Comparison of ENCODE assay signal across 11 cellular contexts in the genomic region with DNA sequence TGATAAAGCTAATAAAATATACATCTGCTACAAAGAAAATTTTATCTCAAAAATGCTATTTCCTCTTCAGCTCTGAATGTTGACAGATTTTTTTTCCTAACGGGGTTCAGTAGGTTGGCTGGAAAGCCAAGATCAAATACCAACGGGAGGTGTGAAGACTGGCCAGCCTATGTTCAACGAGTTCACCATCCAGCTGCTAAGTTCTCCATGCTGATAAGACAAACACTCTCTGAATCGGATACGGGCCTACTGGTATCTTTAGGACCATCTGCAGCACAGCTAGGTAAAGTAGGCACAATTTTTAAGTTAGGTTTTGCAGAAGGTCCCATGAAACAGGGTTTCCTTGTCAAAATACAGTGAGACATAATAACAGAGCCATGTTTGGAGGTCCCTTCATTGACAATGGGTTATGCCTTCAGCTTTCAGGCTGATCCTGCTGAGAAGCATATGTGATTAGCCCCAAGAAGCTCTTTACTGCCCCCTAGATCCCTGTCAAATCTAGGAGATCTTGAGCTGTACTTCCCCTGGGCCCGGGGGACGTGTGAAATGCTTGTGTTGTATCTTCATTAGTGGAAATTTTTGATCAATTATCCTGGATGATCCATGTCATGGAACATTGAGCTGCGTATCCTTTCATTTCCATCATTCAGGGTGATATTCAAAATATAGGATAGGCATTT.
DNase-seq lines count a peak whose midpoint lies in the region; ATAC-seq and TF ChIP-seq lines count a peak whose summit lies in the region.
"Had no signal": no experiment of that assay in that cellular context is flagged by ENCODE, and none has a peak within 500 bp of the region (broad histone marks: within the 10 kb centered on the region; RNA-seq: fewer than 3 reads in every experiment).

No MANE protein-coding gene starts in this region.

- DNase-seq in CD14-positive monocyte (ENCODE audit: low spot score) = no peak
- peak; percentile 7 for DNase-seq in GM13977 (ENCODE audit: low spot score)
- DNase-seq in RPMI8226 = peak; percentile 57
- DNase-seq in iPS DF 4.7 (ENCODE audit: extremely low read depth, low spot score) = peak; percentile 11
- no peak for DNase-seq in NCI-H2029 treated with DMSO at 0.1 percent for 48 hours (lab: John Stamatoyannopoulos, UW)
- no peak for DNase-seq in stimulated activated CD4-positive, alpha-beta T cell treated with anti-CD3 and anti-CD28 coated beads, Interleukin-2, amount 100 ng/mL, for 48 hours
- DNase-seq in nucleus accumbens (lab: John Stamatoyannopoulos, UW) = no peak
- DNase-seq: activated naive CD4-positive, alpha-beta T cell treated with anti-CD3 and anti-CD28 coated beads, Interleukin-2, amount 50 U/mL, for 16 hours; MV-4-11; naive B cell had no signal

- no peak overlapping the region for H3K27ac Mint-ChIP-seq in CD14-positive monocyte
- H3K27ac Mint-ChIP-seq: naive B cell had no signal

- no peaks in the 10 kb centered on the region for H3K36me3 Mint-ChIP-seq in CD14-positive monocyte
- H3K36me3 Mint-ChIP-seq: naive B cell had no signal

- intact Hi-C loops in CD14-positive monocyte (cut with micrococcal nuclease) = no loop called here

- in situ Hi-C loops in GM13977 (cut with MboI; ENCODE audit: low pct_unique_long_range_greater_than_20kb, low sequenced_read_pairs, unreplicated experiment) = no loop called here

- no peaks in the 10 kb centered on the region for H3K9me3 Mint-ChIP-seq in CD14-positive monocyte
- H3K9me3 Mint-ChIP-seq: naive B cell had no signal

- TF ChIP-seq CTCF in CD14-positive monocyte (IDR thresholded peaks at IDR 0.05) = peak; percentile 66
- peak; percentile 42 for TF ChIP-seq CTCF in GM13977 (IDR thresholded peaks at IDR 0.05; ENCODE audit: extremely low read depth, insufficient read depth, missing control alignments)

- no peak for ATAC-seq in GM21390 (IDR thresholded peaks at IDR 0.05; ENCODE audit: unreplicated experiment)

- H3K4me1 Mint-ChIP-seq in CD14-positive monocyte = no peaks in the 10 kb centered on the region
- H3K4me1 Mint-ChIP-seq: naive B cell had no signal

- peaks cover 2 to 4% (median 2%) of the 10 kb centered on the region in 3 donors for H3K27me3 Mint-ChIP-seq in CD14-positive monocyte (ENCODE audit: low read depth in 3 of 3)

- H3K4me3 Mint-ChIP-seq in CD14-positive monocyte = no peak overlapping the region
- H3K4me3 Mint-ChIP-seq: naive B cell had no signal

Comparison
In these comparisons a context has a peak if more than half of its experiments do, and no peak if none do; other contexts are left out.
1. DNase-seq: peak in GM13977 (single experiment), RPMI8226 (single experiment) and iPS DF 4.7 (single experiment); none in CD14-positive monocyte (single experiment), NCI-H2029 treated with DMSO at 0.1 percent for 48 hours (single experiment), stimulated activated CD4-positive, alpha-beta T cell treated with anti-CD3 and anti-CD28 coated beads, Interleukin-2, amount 100 ng/mL, for 48 hours (0 of 2) and nucleus accumbens (0 of 56).